1 cellular context compared by ENCODE assay signal in the genomic region with DNA sequence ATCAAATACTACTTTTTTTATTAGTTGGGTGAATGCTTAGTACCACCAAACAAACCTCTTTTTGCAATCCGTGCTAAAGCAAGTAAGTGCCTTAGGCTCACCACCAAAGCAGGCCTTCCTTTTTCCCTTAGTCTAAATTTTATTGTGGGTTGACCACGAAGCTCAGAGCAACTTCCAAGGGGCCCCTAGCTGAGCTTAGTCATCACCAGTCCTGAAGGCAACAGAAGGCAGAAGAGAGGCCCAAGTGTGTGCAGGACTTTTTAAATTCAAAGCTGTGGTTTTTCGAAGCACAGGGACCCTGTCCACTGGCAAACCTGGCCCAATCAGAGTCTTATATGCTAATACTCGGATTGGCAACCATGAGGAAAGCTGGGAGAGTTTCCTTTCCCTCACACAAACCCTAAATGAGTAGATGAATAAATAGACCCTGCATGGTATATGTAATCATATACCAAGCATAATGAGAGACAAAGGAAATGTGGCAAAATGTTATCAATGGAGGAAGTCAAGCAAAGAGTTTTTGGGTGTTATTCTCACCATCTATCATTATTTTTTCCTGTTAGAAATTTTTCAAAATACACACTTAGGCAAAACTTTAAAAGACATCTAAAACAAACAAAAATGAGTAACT.
TF ChIP-seq lines count a peak whose summit lies in the region.

No MANE protein-coding gene starts in this region.

TF ChIP-seq in GM23338, 12 proteins besides CTCF, POLR2A, EP300 and RAD21 (continued from another document):
- TF ChIP-seq, protein P1, sequence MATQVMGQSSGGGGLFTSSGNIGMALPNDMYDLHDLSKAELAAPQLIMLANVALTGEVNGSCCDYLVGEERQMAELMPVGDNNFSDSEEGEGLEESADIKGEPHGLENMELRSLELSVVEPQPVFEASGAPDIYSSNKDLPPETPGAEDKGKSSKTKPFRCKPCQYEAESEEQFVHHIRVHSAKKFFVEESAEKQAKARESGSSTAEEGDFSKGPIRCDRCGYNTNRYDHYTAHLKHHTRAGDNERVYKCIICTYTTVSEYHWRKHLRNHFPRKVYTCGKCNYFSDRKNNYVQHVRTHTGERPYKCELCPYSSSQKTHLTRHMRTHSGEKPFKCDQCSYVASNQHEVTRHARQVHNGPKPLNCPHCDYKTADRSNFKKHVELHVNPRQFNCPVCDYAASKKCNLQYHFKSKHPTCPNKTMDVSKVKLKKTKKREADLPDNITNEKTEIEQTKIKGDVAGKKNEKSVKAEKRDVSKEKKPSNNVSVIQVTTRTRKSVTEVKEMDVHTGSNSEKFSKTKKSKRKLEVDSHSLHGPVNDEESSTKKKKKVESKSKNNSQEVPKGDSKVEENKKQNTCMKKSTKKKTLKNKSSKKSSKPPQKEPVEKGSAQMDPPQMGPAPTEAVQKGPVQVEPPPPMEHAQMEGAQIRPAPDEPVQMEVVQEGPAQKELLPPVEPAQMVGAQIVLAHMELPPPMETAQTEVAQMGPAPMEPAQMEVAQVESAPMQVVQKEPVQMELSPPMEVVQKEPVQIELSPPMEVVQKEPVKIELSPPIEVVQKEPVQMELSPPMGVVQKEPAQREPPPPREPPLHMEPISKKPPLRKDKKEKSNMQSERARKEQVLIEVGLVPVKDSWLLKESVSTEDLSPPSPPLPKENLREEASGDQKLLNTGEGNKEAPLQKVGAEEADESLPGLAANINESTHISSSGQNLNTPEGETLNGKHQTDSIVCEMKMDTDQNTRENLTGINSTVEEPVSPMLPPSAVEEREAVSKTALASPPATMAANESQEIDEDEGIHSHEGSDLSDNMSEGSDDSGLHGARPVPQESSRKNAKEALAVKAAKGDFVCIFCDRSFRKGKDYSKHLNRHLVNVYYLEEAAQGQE (IDR thresholded peaks at IDR 0.05; ENCODE audit: unreplicated experiment), result no peak
- TF ChIP-seq ZNF114 (CRISPR knock-in tag; IDR thresholded peaks at IDR 0.05), result no peak
- TF ChIP-seq EZH2 (IDR thresholded peaks at IDR 0.05; ENCODE audit: low read depth, unreplicated experiment), result no peak
- TF ChIP-seq, protein P2, sequence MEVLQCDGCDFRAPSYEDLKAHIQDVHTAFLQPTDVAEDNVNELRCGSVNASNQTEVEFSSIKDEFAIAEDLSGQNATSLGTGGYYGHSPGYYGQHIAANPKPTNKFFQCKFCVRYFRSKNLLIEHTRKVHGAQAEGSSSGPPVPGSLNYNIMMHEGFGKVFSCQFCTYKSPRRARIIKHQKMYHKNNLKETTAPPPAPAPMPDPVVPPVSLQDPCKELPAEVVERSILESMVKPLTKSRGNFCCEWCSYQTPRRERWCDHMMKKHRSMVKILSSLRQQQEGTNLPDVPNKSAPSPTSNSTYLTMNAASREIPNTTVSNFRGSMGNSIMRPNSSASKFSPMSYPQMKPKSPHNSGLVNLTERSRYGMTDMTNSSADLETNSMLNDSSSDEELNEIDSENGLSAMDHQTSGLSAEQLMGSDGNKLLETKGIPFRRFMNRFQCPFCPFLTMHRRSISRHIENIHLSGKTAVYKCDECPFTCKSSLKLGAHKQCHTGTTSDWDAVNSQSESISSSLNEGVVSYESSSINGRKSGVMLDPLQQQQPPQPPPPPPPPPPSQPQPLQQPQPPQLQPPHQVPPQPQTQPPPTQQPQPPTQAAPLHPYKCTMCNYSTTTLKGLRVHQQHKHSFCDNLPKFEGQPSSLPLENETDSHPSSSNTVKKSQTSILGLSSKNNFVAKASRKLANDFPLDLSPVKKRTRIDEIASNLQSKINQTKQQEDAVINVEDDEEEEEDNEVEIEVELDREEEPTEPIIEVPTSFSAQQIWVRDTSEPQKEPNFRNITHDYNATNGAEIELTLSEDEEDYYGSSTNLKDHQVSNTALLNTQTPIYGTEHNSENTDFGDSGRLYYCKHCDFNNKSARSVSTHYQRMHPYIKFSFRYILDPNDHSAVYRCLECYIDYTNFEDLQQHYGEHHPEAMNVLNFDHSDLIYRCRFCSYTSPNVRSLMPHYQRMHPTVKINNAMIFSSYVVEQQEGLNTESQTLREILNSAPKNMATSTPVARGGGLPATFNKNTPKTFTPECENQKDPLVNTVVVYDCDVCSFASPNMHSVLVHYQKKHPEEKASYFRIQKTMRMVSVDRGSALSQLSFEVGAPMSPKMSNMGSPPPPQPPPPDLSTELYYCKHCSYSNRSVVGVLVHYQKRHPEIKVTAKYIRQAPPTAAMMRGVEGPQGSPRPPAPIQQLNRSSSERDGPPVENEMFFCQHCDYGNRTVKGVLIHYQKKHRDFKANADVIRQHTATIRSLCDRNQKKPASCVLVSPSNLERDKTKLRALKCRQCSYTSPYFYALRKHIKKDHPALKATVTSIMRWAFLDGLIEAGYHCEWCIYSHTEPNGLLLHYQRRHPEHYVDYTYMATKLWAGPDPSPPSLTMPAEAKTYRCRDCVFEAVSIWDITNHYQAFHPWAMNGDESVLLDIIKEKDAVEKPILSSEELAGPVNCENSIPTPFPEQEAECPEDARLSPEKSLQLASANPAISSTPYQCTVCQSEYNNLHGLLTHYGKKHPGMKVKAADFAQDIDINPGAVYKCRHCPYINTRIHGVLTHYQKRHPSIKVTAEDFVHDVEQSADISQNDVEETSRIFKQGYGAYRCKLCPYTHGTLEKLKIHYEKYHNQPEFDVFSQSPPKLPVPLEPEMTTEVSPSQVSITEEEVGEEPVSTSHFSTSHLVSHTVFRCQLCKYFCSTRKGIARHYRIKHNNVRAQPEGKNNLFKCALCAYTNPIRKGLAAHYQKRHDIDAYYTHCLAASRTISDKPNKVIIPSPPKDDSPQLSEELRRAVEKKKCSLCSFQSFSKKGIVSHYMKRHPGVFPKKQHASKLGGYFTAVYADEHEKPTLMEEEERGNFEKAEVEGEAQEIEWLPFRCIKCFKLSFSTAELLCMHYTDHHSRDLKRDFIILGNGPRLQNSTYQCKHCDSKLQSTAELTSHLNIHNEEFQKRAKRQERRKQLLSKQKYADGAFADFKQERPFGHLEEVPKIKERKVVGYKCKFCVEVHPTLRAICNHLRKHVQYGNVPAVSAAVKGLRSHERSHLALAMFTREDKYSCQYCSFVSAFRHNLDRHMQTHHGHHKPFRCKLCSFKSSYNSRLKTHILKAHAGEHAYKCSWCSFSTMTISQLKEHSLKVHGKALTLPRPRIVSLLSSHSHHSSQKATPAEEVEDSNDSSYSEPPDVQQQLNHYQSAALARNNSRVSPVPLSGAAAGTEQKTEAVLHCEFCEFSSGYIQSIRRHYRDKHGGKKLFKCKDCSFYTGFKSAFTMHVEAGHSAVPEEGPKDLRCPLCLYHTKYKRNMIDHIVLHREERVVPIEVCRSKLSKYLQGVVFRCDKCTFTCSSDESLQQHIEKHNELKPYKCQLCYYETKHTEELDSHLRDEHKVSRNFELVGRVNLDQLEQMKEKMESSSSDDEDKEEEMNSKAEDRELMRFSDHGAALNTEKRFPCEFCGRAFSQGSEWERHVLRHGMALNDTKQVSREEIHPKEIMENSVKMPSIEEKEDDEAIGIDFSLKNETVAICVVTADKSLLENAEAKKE (CRISPR knock-in tag; IDR thresholded peaks at IDR 0.05), result no peak
- TF ChIP-seq EZH2phosphoT487 (IDR thresholded peaks at IDR 0.05; ENCODE audit: unreplicated experiment), result no peak
- TF ChIP-seq STAT1 (IDR thresholded peaks at IDR 0.05; ENCODE audit: unreplicated experiment), result no peak
- no peak for TF ChIP-seq ZNF331 (CRISPR knock-in tag; IDR thresholded peaks at IDR 0.05; ENCODE audit: low read depth)
TF ChIP-seq in GM23338: peak in this region for 0.
